ENCODE assay signal across 8 cellular contexts in the genomic region with DNA sequence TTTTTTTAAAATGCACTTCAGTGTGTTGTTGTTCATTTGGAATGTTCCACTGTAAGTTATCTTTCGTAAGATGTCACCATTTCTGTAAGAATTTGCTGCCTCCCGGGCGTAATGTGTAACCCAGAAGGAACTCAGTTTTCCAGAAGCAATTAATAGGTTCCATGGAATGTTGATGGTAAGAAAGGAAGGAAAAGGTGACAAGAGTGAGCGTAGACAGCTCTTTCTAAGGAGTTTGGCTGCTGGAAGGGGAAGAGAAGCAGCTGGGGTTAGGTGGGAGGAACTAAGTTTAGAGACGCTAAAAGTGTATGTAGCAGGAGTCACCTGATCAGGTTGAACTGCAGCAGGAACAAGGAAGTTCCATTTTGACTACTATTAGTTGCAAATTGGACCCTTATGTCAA. TPM values are rescaled to one million over a fixed set of nuclear protein-coding genes. Genes with fewer than 3 reads are reported as not detected.
DNase-seq lines count a peak whose midpoint lies in the region; ATAC-seq, FAIRE-seq and TF ChIP-seq lines count a peak whose summit lies in the region.

No MANE protein-coding gene starts in this region.

- no peaks in the 10 kb centered on the region for H3K9me3 Mint-ChIP-seq in osteocyte (ENCODE audit: unreplicated experiment)

- no peaks in the 10 kb centered on the region for H4K20me1 ChIP-seq in DND-41 (ENCODE audit: insufficient read depth, low read length)
- no peaks in the 10 kb centered on the region for H4K20me1 ChIP-seq in GM12878 (ENCODE audit: control insufficient read depth, insufficient read depth)

- SMC1A ChIA-PET in GM12878 (lab: Charles Lee; ENCODE audit: uncharacterized antibody, unreplicated experiment): interaction anchor here (1.1 kb wide), 2 partner anchors 8 to 549 kb away, joined by 3 to 6 read pairs; no protein-coding TSS in a partner anchor

- RAD21 ChIA-PET in GM12878 (lab: Charles Lee; ENCODE audit: unreplicated experiment): interaction anchor here (1.1 to 3.2 kb wide), 3 partner anchors 17 to 710 kb away, joined by 3 to 11 read pairs (median 4); no protein-coding TSS in a partner anchor

- no peaks in the 10 kb centered on the region for H3K27me3 ChIP-seq in DND-41 (ENCODE audit: insufficient read depth, low read length, poor library complexity)
- no peaks in the 10 kb centered on the region for H3K27me3 ChIP-seq in GM12878 (replicated peaks in 1 of 2; ENCODE audit: control insufficient read depth in 2 of 2, insufficient read depth in 2 of 2, low read length in 1 of 2)

- no peak for TF ChIP-seq POLR2A in GM12878 (IDR thresholded peaks at IDR 0.05; ENCODE audit: low read depth, low read length)

- no peak for TF ChIP-seq EP300 in GM12878 (IDR thresholded peaks at IDR 0.05; ENCODE audit: borderline replicate concordance in 1 of 2, control insufficient read depth in 1 of 2, low read depth in 2 of 2, low read length in 2 of 2)

- peak overlapping the region; percentile 24 for H3K27ac Mint-ChIP-seq in osteocyte (ENCODE audit: unreplicated experiment)

- no peaks in the 10 kb centered on the region for H3K36me3 Mint-ChIP-seq in osteocyte (ENCODE audit: unreplicated experiment)

- H3K4me3 ChIP-seq in DND-41 (ENCODE audit: low read depth in 1 of 2, low read length in 2 of 2) (no peak overlapping the region), GM12878 (no peak overlapping the region)

- H3K4me2 ChIP-seq in DND-41 (ENCODE audit: insufficient read depth, low read length) (no peak overlapping the region), GM12878 (ENCODE audit: control insufficient read depth, insufficient read depth) (peak overlapping the region; percentile 36)

- CTCF ChIA-PET in GM12878 (lab: Yijun Ruan, JAX): interaction anchor here (0.8 to 1.6 kb wide), 6 partner anchors 10 to 890 kb away, joined by 3 to 5 read pairs (median 3); no protein-coding TSS in a partner anchor

- in situ Hi-C loops in GM12878 (cut with MboI): loop anchor here (5.0 to 10.0 kb wide), 2 partner anchors 1007 to 1579 kb away; no protein-coding TSS in a partner anchor

- ATAC-seq in DND-41 (ENCODE audit: insufficient read depth, low read depth) (no peak), GM12878 (no peak), HG02798 (IDR thresholded peaks at IDR 0.05; ENCODE audit: poor library complexity, unreplicated experiment) (no peak), GM21423 (IDR thresholded peaks at IDR 0.05; ENCODE audit: unreplicated experiment) (no peak)

- peaks cover 7% of the 10 kb centered on the region for H3K4me1 ChIP-seq in DND-41 (ENCODE audit: insufficient read depth, low read length)
- no peaks in the 10 kb centered on the region for H3K4me1 ChIP-seq in GM12878 (ENCODE audit: control insufficient read depth, insufficient read depth, low read length)

- no peaks in the 10 kb centered on the region for H3K79me2 ChIP-seq in DND-41 (ENCODE audit: insufficient read depth, low read length)
- H3K79me2 ChIP-seq in GM12878 (ENCODE audit: control insufficient read depth, insufficient read depth, low read length): no peaks in the 10 kb centered on the region

- no peak for FAIRE-seq in GM12878 (lab: Jason Lieb, UNC)

- TF ChIP-seq RAD21 in GM12878 (IDR thresholded peaks at IDR 0.05; ENCODE audit: insufficient read depth, low read depth, low read length): no peak

- peak overlapping the region; percentile 71 for H3K4me3 Mint-ChIP-seq in osteocyte (ENCODE audit: unreplicated experiment)

- TF ChIP-seq CTCF in DND-41 (IDR thresholded peaks at IDR 0.05; ENCODE audit: borderline replicate concordance, extremely low read depth, low read length, poor library complexity, severe bottlenecking): no peak
- TF ChIP-seq CTCF in GM12878 (IDR thresholded peaks at IDR 0.05 in 2 of 3, conservative IDR thresholded peaks at IDR 0.05 in 1 of 3; ENCODE audit: control insufficient read depth in 2 of 3, extremely low read depth in 1 of 3, insufficient read depth in 1 of 3, low read depth in 3 of 3, low read length in 3 of 3): no peak
- no peak for TF ChIP-seq CTCF in osteocyte (IDR thresholded peaks at IDR 0.05)

- intact Hi-C loops in GM12878 (cut with micrococcal nuclease; ENCODE audit: unreplicated experiment): loop anchor here (2.0 to 5.0 kb wide), 2 partner anchors 711 to 989 kb away; no protein-coding TSS in a partner anchor

- POLR2A ChIA-PET in GM12878 (lab: Charles Lee): no interaction called here

- WGBS in GM12878 (ENCODE audit: insufficient coverage, insufficient replicate concordance, low lambda C conversion rate, missing lambda C conversion rate): 53% methylated on average over 5 of the region's 5 CpGs

- H3K4me1 Mint-ChIP-seq in osteocyte (ENCODE audit: unreplicated experiment): peaks cover 11% of the 10 kb centered on the region

- no peaks in the 10 kb centered on the region for H3K27me3 Mint-ChIP-seq in osteocyte (ENCODE audit: unreplicated experiment)

- H3K27ac ChIP-seq in DND-41 (ENCODE audit: low read length): no peak overlapping the region
- no peak overlapping the region for H3K27ac ChIP-seq in GM12878 (ENCODE audit: control insufficient read depth, insufficient read depth)

- no peak for DNase-seq in DND-41
- peak; percentile 34 to 42 for DNase-seq in Kasumi-1 (lab: John Stamatoyannopoulos, UW)
- DNase-seq in GM12878 (ENCODE audit: low read depth, low spot score): no peak
- no peak for DNase-seq in osteocyte (ENCODE audit: extremely low spot score, unreplicated experiment)
- DNase-seq in NCI-H187 treated with DMSO at 0.1 percent for 48 hours (lab: John Stamatoyannopoulos, UW): no peak
- no peak for DNase-seq in NCI-H1436 (lab: John Stamatoyannopoulos, UW)

- no peak overlapping the region for H3K9ac ChIP-seq in DND-41 (ENCODE audit: low read depth, low read length)
- H3K9ac ChIP-seq in GM12878 (ENCODE audit: control insufficient read depth, insufficient read depth, low read length): no peak overlapping the region

- H2AFZ ChIP-seq in DND-41 (ENCODE audit: low read depth, low read length): peak overlapping the region; percentile 76
- H2AFZ ChIP-seq in GM12878 (ENCODE audit: control insufficient read depth, low read depth, low read length): peak overlapping the region; percentile 64

- no peaks in the 10 kb centered on the region for H3K9me3 ChIP-seq in DND-41 (ENCODE audit: insufficient read depth, low read length, severe bottlenecking)
- no peaks in the 10 kb centered on the region for H3K9me3 ChIP-seq in GM12878 (replicated peaks; ENCODE audit: control insufficient read depth, insufficient read depth, low read length)

- H3K36me3 ChIP-seq in DND-41 (ENCODE audit: insufficient read depth, low read length): no peaks in the 10 kb centered on the region
- H3K36me3 ChIP-seq in GM12878 (ENCODE audit: control insufficient read depth in 2 of 2, insufficient read depth in 2 of 2, low read length in 1 of 2): no peaks in the 10 kb centered on the region

- BruUV-seq in GM12878 (replicated peaks; lab: Mats Ljungman, UMichigan): no TSS peak

TF ChIP-seq in GM12878, 131 proteins besides CTCF, POLR2A, EP300 and RAD21:
- no peak for TF ChIP-seq SREBF2 (IDR thresholded peaks at IDR 0.05; ENCODE audit: low read length)
- no peak for TF ChIP-seq ZBED1 (IDR thresholded peaks at IDR 0.05; ENCODE audit: borderline replicate concordance)
- TF ChIP-seq ZNF622 (IDR thresholded peaks at IDR 0.05): no peak
- no peak for TF ChIP-seq IKZF2 (IDR thresholded peaks at IDR 0.05)
- no peak for TF ChIP-seq SMAD1 (IDR thresholded peaks at IDR 0.05; ENCODE audit: low read depth, partially characterized antibody)
- TF ChIP-seq, protein P1, sequence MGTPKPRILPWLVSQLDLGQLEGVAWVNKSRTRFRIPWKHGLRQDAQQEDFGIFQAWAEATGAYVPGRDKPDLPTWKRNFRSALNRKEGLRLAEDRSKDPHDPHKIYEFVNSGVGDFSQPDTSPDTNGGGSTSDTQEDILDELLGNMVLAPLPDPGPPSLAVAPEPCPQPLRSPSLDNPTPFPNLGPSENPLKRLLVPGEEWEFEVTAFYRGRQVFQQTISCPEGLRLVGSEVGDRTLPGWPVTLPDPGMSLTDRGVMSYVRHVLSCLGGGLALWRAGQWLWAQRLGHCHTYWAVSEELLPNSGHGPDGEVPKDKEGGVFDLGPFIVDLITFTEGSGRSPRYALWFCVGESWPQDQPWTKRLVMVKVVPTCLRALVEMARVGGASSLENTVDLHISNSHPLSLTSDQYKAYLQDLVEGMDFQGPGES (IDR thresholded peaks at IDR 0.05): no peak
- TF ChIP-seq TCF3 (IDR thresholded peaks at IDR 0.05; ENCODE audit: borderline replicate concordance, insufficient read depth, low read depth, low read length): no peak
- TF ChIP-seq POU2F2 (IDR thresholded peaks at IDR 0.05; ENCODE audit: borderline replicate concordance, low read depth, low read length): no peak
- TF ChIP-seq HDAC6 (IDR thresholded peaks at IDR 0.05; ENCODE audit: unreplicated experiment): no peak
- TF ChIP-seq RELA (IDR thresholded peaks at IDR 0.05; ENCODE audit: borderline replicate concordance, partially characterized antibody): no peak
- no peak for TF ChIP-seq MYB (IDR thresholded peaks at IDR 0.05; ENCODE audit: borderline replicate concordance, low read depth, low read length)
- no peak for TF ChIP-seq ATF7 (IDR thresholded peaks at IDR 0.05; ENCODE audit: low read depth)
- no peak for TF ChIP-seq TAF1 (IDR thresholded peaks at IDR 0.05; ENCODE audit: borderline replicate concordance, low read depth, low read length)
- no peak for TF ChIP-seq MTA3 (IDR thresholded peaks at IDR 0.05; ENCODE audit: borderline replicate concordance, low read length)
TF ChIP-seq in GM12878: peak in this region for 0.

RNA-seq across cellular contexts. Expression of a gene that starts 35.9 kb away (rescaled TPM):
- not detected in 2 replicates for total RNA-seq in GM12878 (2013; cell fraction: nucleolus; rRNA removed)
- total RNA-seq in GM12878 (2014; rRNA removed): not detected in 2 replicates
- total RNA-seq in GM12878 (2014; rRNA removed; fragmentation: Illumina TruSeq; extraction: Trizol): not detected in 2 replicates
- total RNA-seq in GM12878 (2021): not detected in 2 replicates
- polyA plus RNA-seq in GM12878 (2011; ENCODE audit: low read depth): not detected
- polyA plus RNA-seq in GM12878 (2011; rRNA removed): not detected in 2 replicates
- not detected in 2 replicates for polyA plus RNA-seq in GM12878 (2011; cell fraction: cytosol; rRNA removed)
- polyA plus RNA-seq in GM12878 (2011; cell fraction: nucleus; rRNA removed): not detected in 2 replicates
- polyA plus RNA-seq in GM12878 (2012): not detected in 2 replicates
- polyA plus RNA-seq in GM12878 (2014; fragmentation: Illumina TruSeq; extraction: Trizol): 0.03 TPM in 1 of 2 replicates, not detected in the other
- not detected for polyA plus RNA-seq in GM12878 (2014; fragmentation: Nextera tagmentation; extraction: Ambion mirVana)
- not detected in 2 replicates for polyA plus RNA-seq in GM12878 (2014; rRNA removed)
- polyA plus RNA-seq in GM12878 (2016; fragmentation: Nextera tagmentation; extraction: Ambion mirVana): not detected
- not detected in 2 replicates for polyA minus RNA-seq in GM12878 (2011; rRNA and poly(A)+ RNA removed)
- not detected in 2 replicates for polyA minus RNA-seq in GM12878 (2011; cell fraction: cytosol; rRNA and poly(A)+ RNA removed)
- polyA minus RNA-seq in GM12878 (2011; cell fraction: nucleus; rRNA and poly(A)+ RNA removed): not detected in 2 replicates
- total RNA-seq in osteocyte: not detected in 2 replicates

Comparison
In these comparisons a context has a peak if more than half of its experiments do, and no peak if none do; other contexts are left out.
1. DNase-seq: peak in Kasumi-1 (2 of 2); none in DND-41 (single experiment), GM12878 (single experiment), osteocyte (single experiment), NCI-H187 treated with DMSO at 0.1 percent for 48 hours (single experiment) and NCI-H1436 (single experiment).